In the genomic region with DNA sequence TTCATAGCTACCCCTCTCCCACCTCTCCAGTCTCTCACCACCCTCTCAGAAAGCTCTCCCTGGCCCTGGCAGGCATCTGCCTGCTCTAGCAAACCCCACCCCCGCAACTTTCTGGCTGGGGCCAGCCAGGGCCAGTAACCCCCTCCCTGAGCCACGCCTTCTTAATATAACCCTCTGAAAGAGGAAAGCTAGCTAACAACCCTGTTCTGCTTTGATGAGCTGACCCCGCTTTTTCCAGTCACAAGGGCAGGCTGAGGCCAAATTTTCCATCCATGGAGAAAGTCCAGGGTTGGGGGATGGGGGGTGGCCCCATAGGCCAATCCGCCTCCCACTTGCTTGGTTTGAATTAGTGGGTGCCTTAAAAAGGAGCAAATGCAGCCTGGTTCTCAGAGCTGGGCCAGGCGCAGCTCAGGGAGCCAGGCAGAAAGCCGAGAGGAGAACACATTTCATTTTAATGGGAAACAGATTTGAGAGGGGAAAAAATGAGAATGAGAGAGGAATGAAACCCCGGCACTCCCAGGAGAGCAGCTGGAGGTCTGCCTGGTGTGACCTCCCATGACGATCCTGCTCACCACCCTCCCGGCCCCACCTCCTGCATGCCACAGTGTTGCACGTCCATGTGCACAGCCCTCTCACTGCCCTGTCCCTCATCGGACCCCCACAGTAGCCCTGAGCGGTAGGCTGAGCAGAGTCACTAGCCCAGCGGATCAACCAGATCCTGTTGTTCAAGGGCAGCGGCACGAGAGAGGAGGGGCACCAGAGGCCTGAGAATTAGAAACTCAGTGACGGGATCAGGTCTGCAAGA, we compare ENCODE assay signal across 9 cellular contexts.
DNase-seq lines count a peak whose midpoint lies in the region; ATAC-seq and TF ChIP-seq lines count a peak whose summit lies in the region.
"Had no signal": no experiment of that assay in that cellular context is flagged by ENCODE, and none has a peak within 500 bp of the region (broad histone marks: within the 10 kb centered on the region; RNA-seq: fewer than 3 reads in every experiment).

No MANE protein-coding gene starts in this region.

- H3K27ac ChIP-seq in osteoblast (ENCODE audit: low read depth, low read length) = peak overlapping the region; percentile 95

- H2AFZ ChIP-seq in osteoblast (ENCODE audit: low read length) = peak overlapping the region; percentile 23

- H3K4me2 ChIP-seq in osteoblast (ENCODE audit: insufficient read depth, low read length) = peak overlapping the region; percentile 70

- H3K27me3 ChIP-seq in osteoblast (ENCODE audit: insufficient read depth, low read length) = no peaks in the 10 kb centered on the region

- H3K4me1 ChIP-seq in osteoblast (ENCODE audit: insufficient read depth, low read length) = peaks cover 48% of the 10 kb centered on the region

- TF ChIP-seq CTCF in AG10803 (conservative IDR thresholded peaks at IDR 0.05; ENCODE audit: low read length) = no peak
- TF ChIP-seq CTCF in fibroblast of the aortic adventitia (IDR thresholded peaks at IDR 0.05; ENCODE audit: insufficient read depth, low read length) = no peak
- no peak for TF ChIP-seq CTCF in osteoblast (IDR thresholded peaks at IDR 0.05; ENCODE audit: extremely low read depth, low read depth, low read length)

- H3K9me3 ChIP-seq in osteoblast (ENCODE audit: low read depth, low read length) = no peaks in the 10 kb centered on the region

- H3K4me3 ChIP-seq in AG10803 (ENCODE audit: low read length) (peak overlapping the region; percentile 51), fibroblast of the aortic adventitia (ENCODE audit: low read depth, low read length) (peak overlapping the region; percentile 42), osteoblast (ENCODE audit: insufficient read depth, low read length) (peak overlapping the region; percentile 34)

- H4K20me1 ChIP-seq in osteoblast (ENCODE audit: insufficient read depth, low read length) = no peaks in the 10 kb centered on the region

- no peak for ATAC-seq in HG03159 (IDR thresholded peaks at IDR 0.05; ENCODE audit: unreplicated experiment)

- peak; percentile 95 for DNase-seq in AG10803 (ENCODE audit: low read depth)
- peak; percentile 85 for DNase-seq in RPMI7951 (ENCODE audit: low read depth)
- peak; percentile 95 for DNase-seq in fibroblast of the aortic adventitia (ENCODE audit: low read depth)
- peak; percentile 86 for DNase-seq in osteoblast (ENCODE audit: insufficient read length, low spot score, missing footprints)
- DNase-seq in MV-4-11 (lab: John Stamatoyannopoulos, UW) = no peak
- no peak for DNase-seq in stimulated activated CD4-positive, alpha-beta T cell treated with anti-CD3 and anti-CD28 coated beads, Interleukin-2, amount 100 ng/mL, for 24 hours
- no peak for DNase-seq in stimulated activated CD4-positive, alpha-beta T cell treated with anti-CD3 and anti-CD28 coated beads, Interleukin-4, amount 100 ng/mL, for 4 hours
- DNase-seq: DND-41 had no signal

- H3K79me2 ChIP-seq in osteoblast (ENCODE audit: insufficient read depth, low read length) = no peaks in the 10 kb centered on the region

- no peaks in the 10 kb centered on the region for H3K36me3 ChIP-seq in osteoblast (ENCODE audit: insufficient read depth, low read length)

Comparison
In these comparisons a context has a peak if more than half of its experiments do, and no peak if none do; other contexts are left out.
1. DNase-seq: peak in AG10803 (single experiment), RPMI7951 (single experiment), fibroblast of the aortic adventitia (single experiment) and osteoblast (single experiment); none in MV-4-11 (single experiment), stimulated activated CD4-positive, alpha-beta T cell treated with anti-CD3 and anti-CD28 coated beads, Interleukin-2, amount 100 ng/mL, for 24 hours (0 of 2) and stimulated activated CD4-positive, alpha-beta T cell treated with anti-CD3 and anti-CD28 coated beads, Interleukin-4, amount 100 ng/mL, for 4 hours (0 of 2).
2. Peak in every context shown above with its lines, with median percentiles within 50 percentile points of each other: H3K4me3 ChIP-seq.